1 cellular context compared by ENCODE assay signal in genomic region chr19:49595819-49596404, GRCh38.
TF ChIP-seq lines count a peak whose summit lies in the region.

No MANE protein-coding gene starts in this region.

TF ChIP-seq in H1, 55 proteins besides CTCF, POLR2A, EP300 and RAD21:
- TF ChIP-seq KDM4A (IDR thresholded peaks at IDR 0.05; ENCODE audit: low read depth, low read length, severe bottlenecking): no peak
- no peak for TF ChIP-seq MAFK (IDR thresholded peaks at IDR 0.05; ENCODE audit: low read depth, low read length)
- no peak for TF ChIP-seq MAX (IDR thresholded peaks at IDR 0.05)
- no peak for TF ChIP-seq SAP30 (IDR thresholded peaks at IDR 0.05; ENCODE audit: insufficient read depth, insufficient replicate concordance, low read length)
- TF ChIP-seq HDAC2 (IDR thresholded peaks at IDR 0.05; ENCODE audit: borderline replicate concordance in 1 of 2, low read depth in 2 of 2, low read length in 2 of 2): no peak
- TF ChIP-seq CHD2 (IDR thresholded peaks at IDR 0.05; ENCODE audit: low read length): no peak
